ENCODE assay signal across 11 cellular contexts in genomic region chr14:22566845-22567244, GRCh38. TPM values are rescaled to one million over a fixed set of nuclear protein-coding genes. Genes with fewer than 3 reads are reported as not detected.
A peak's percentile ranks its signal among the peaks of the same experiment; 100 is the strongest.
DNase-seq lines count a peak whose midpoint lies in the region; ATAC-seq and TF ChIP-seq lines count a peak whose summit lies in the region.
"Had no signal": no experiment of that assay in that cellular context is flagged by ENCODE, and none has a peak within 500 bp of the region (broad histone marks: within the 10 kb centered on the region; RNA-seq: fewer than 3 reads in every experiment).

No MANE protein-coding gene starts in this region.

- H3K4me2 ChIP-seq in DOHH2 (ENCODE audit: low read length) (peak overlapping the region; percentile 65), OCI-LY7 (ENCODE audit: low read length) (peak overlapping the region; percentile 40)

- TF ChIP-seq CTCF in DOHH2 (IDR thresholded peaks at IDR 0.05; ENCODE audit: low read depth, low read length, poor library complexity, severe bottlenecking) (no peak), OCI-LY7 (conservative IDR thresholded peaks at IDR 0.05; ENCODE audit: low read length) (no peak)

- H3K27ac ChIP-seq in DOHH2 (ENCODE audit: low read depth, low read length) (peak overlapping the region; percentile 87), OCI-LY7 (ENCODE audit: low read depth, low read length, poor library complexity, severe bottlenecking) (peak overlapping the region; percentile 83), skeletal muscle tissue (ENCODE audit: low read depth, low read length) (peak overlapping the region; percentile 43), caudate nucleus (ENCODE audit: low read depth, low read length) (no peak overlapping the region)
- peak overlapping the region; percentile 91 for H3K27ac ChIP-seq in effector memory CD4-positive, alpha-beta T cell (ENCODE audit: insufficient read depth, low read length, poor library complexity, severe bottlenecking)

- H3K4me1 ChIP-seq in DOHH2 (ENCODE audit: control insufficient read depth, low read length): peaks cover 90% of the 10 kb centered on the region
- H3K4me1 ChIP-seq in OCI-LY7 (ENCODE audit: insufficient read depth, low read length, poor library complexity, severe bottlenecking): peaks cover 91% of the 10 kb centered on the region
- H3K4me1 ChIP-seq in effector memory CD4-positive, alpha-beta T cell (ENCODE audit: control insufficient read depth, insufficient read depth, low read length, poor library complexity, severe bottlenecking): peaks cover 77% of the 10 kb centered on the region
- H3K4me1 ChIP-seq in skeletal muscle tissue (ENCODE audit: control insufficient read depth in 3 of 3, insufficient read depth in 3 of 3, low read length in 3 of 3): peaks cover 9 to 48% (median 24%) of the 10 kb centered on the region in 3 donors

- H3K9me2 ChIP-seq in DOHH2 (replicated peaks; ENCODE audit: control insufficient read depth, low read length): no peaks in the 10 kb centered on the region
- no peaks in the 10 kb centered on the region for H3K9me2 ChIP-seq in OCI-LY7 (ENCODE audit: insufficient read depth, low read length)

- no peak overlapping the region; the same call in 1 of the 2 replicates for H2AFZ ChIP-seq in OCI-LY7 (ENCODE audit: low read length)

- CTCF ChIA-PET in OCI-LY7 (lab: Charles Lee; ENCODE audit: unreplicated experiment): interaction anchor here (0.7 to 3.1 kb wide), 2 partner anchors 10 to 95 kb away, joined by 4 to 18 read pairs; no protein-coding TSS in a partner anchor

- H3K36me3 ChIP-seq in DOHH2 (ENCODE audit: control insufficient read depth, low read length): peaks cover 82% of the 10 kb centered on the region
- H3K36me3 ChIP-seq in OCI-LY7 (ENCODE audit: insufficient read depth, low read length): peaks cover 60% of the 10 kb centered on the region
- H3K36me3 ChIP-seq in effector memory CD4-positive, alpha-beta T cell (ENCODE audit: control insufficient read depth, insufficient read depth, low read length): no peaks in the 10 kb centered on the region
- H3K36me3 ChIP-seq in skeletal muscle tissue (ENCODE audit: control insufficient read depth in 3 of 3, insufficient read depth in 3 of 3, low read length in 3 of 3): peaks cover 0 to 14% (median 4%) of the 10 kb centered on the region in 3 donors

- POLR2A ChIA-PET in OCI-LY7 (lab: Charles Lee): interaction anchor here (0.5 to 2.7 kb wide), 17 partner anchors 8 to 182 kb away, joined by 3 to 13 read pairs (median 3); no protein-coding TSS in a partner anchor

- H3K79me2 ChIP-seq in DOHH2 (ENCODE audit: control insufficient read depth, low read length): peaks cover 63% of the 10 kb centered on the region
- peaks cover 53% of the 10 kb centered on the region; the same call in 1 of the 2 replicates for H3K79me2 ChIP-seq in OCI-LY7 (ENCODE audit: insufficient read depth, low read depth, low read length)

- peaks cover 29% of the 10 kb centered on the region for H3F3A ChIP-seq in DOHH2 (ENCODE audit: control insufficient read depth, insufficient read depth)

- H3K27me3 ChIP-seq in DOHH2 (ENCODE audit: control insufficient read depth, low read length) (no peaks in the 10 kb centered on the region), skeletal muscle tissue (ENCODE audit: control insufficient read depth in 3 of 3, insufficient read depth in 3 of 3, low read length in 3 of 3) (no peaks in the 10 kb centered on the region)
- H3K27me3 ChIP-seq in effector memory CD4-positive, alpha-beta T cell (replicated peaks; ENCODE audit: control insufficient read depth, insufficient read depth, low read length, poor library complexity, severe bottlenecking): no peaks in the 10 kb centered on the region

- no peak overlapping the region for H3K9ac ChIP-seq in skeletal muscle tissue (ENCODE audit: low read depth in 1 of 3, low read length in 3 of 3)

- H3K4me3 ChIP-seq in DOHH2 (ENCODE audit: low read length): peak overlapping the region; percentile 34
- H3K4me3 ChIP-seq in OCI-LY7 (ENCODE audit: low read depth, low read length, poor library complexity, severe bottlenecking): no peak overlapping the region
- no peak overlapping the region for H3K4me3 ChIP-seq in effector memory CD4-positive, alpha-beta T cell (ENCODE audit: insufficient read depth, low read depth, low read length, poor library complexity, severe bottlenecking)
- no peak overlapping the region for H3K4me3 ChIP-seq in skeletal muscle tissue (ENCODE audit: low read length in 3 of 3)

- no peaks in the 10 kb centered on the region for H3K9me3 ChIP-seq in DOHH2 (ENCODE audit: control insufficient read depth, insufficient read depth, low read length)
- no peaks in the 10 kb centered on the region for H3K9me3 ChIP-seq in OCI-LY7 (ENCODE audit: low read length)
- H3K9me3 ChIP-seq in effector memory CD4-positive, alpha-beta T cell (ENCODE audit: control insufficient read depth, low read length): no peaks in the 10 kb centered on the region
- no peaks in the 10 kb centered on the region for H3K9me3 ChIP-seq in skeletal muscle tissue (ENCODE audit: control insufficient read depth in 3 of 3, low read length in 3 of 3)

- ATAC-seq in HG02973 (IDR thresholded peaks at IDR 0.05; ENCODE audit: unreplicated experiment) (no peak), GM21723 (IDR thresholded peaks at IDR 0.05; ENCODE audit: unreplicated experiment) (no peak)

- intact Hi-C loops in OCI-LY7 (cut with micrococcal nuclease; ENCODE audit: unreplicated experiment): no loop called here

- no peaks in the 10 kb centered on the region for H4K20me1 ChIP-seq in DOHH2 (ENCODE audit: control insufficient read depth, insufficient read depth, low read depth, low read length)
- no peaks in the 10 kb centered on the region for H4K20me1 ChIP-seq in OCI-LY7 (ENCODE audit: insufficient read depth, low read length)

- DNase-seq in OCI-LY7 (ENCODE audit: low spot score) (no peak), caudate nucleus (lab: John Stamatoyannopoulos, UW) (no peak)
- no peak for DNase-seq in effector memory CD4-positive, alpha-beta T cell
- DNase-seq: NCI-H146, NCI-H774, SIG-M5, substantia nigra had no signal

- BruUV-seq in OCI-LY7 (replicated peaks; lab: Mats Ljungman, UMichigan): no TSS peak

RNA-seq across cellular contexts. Expression of gene DAD1, which starts 22.2 kb away (rescaled TPM):
- 88.6 and 154 TPM in 2 replicates for total RNA-seq in OCI-LY7 (2014; rRNA removed; shearing (Covaris generic))
- 115 and 117 TPM in 2 replicates for total RNA-seq in OCI-LY7 (2022)
- total RNA-seq in skeletal muscle tissue: 244 TPM

RNA-seq across cellular contexts. Expression of gene ABHD4, which starts 31.3 kb away (rescaled TPM):
- total RNA-seq in OCI-LY7 (2014; rRNA removed; shearing (Covaris generic)): 5.6 and 6.6 TPM in 2 replicates
- total RNA-seq in OCI-LY7 (2022): 15.1 and 15.6 TPM in 2 replicates
- 3.7 TPM for total RNA-seq in skeletal muscle tissue
